1 cellular context compared by ENCODE assay signal in genomic region chr3:124200336-124200901, GRCh38.
TF ChIP-seq lines count a peak whose summit lies in the region.

No MANE protein-coding gene starts in this region.

TF ChIP-seq in GM23338, 12 proteins besides CTCF, POLR2A, EP300 and RAD21:
- no peak for TF ChIP-seq REST (IDR thresholded peaks at IDR 0.05; ENCODE audit: unreplicated experiment)
- TF ChIP-seq CREB1 (CRISPR knock-in tag; IDR thresholded peaks at IDR 0.05; ENCODE audit: low read depth), result no peak
- TF ChIP-seq EZH2phosphoT487 (IDR thresholded peaks at IDR 0.05; ENCODE audit: unreplicated experiment), result no peak
- TF ChIP-seq, protein P1, sequence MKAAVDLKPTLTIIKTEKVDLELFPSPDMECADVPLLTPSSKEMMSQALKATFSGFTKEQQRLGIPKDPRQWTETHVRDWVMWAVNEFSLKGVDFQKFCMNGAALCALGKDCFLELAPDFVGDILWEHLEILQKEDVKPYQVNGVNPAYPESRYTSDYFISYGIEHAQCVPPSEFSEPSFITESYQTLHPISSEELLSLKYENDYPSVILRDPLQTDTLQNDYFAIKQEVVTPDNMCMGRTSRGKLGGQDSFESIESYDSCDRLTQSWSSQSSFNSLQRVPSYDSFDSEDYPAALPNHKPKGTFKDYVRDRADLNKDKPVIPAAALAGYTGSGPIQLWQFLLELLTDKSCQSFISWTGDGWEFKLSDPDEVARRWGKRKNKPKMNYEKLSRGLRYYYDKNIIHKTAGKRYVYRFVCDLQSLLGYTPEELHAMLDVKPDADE (IDR thresholded peaks at IDR 0.05), result no peak
- TF ChIP-seq NANOG (IDR thresholded peaks at IDR 0.05; ENCODE audit: borderline replicate concordance), result no peak
- no peak for TF ChIP-seq ZNF114 (CRISPR knock-in tag; IDR thresholded peaks at IDR 0.05)
- no peak for TF ChIP-seq POLR2AphosphoS5 (IDR thresholded peaks at IDR 0.05; ENCODE audit: low read depth)
- TF ChIP-seq ZNF462 (CRISPR knock-in tag; IDR thresholded peaks at IDR 0.05), result no peak
- TF ChIP-seq STAT1 (IDR thresholded peaks at IDR 0.05; ENCODE audit: unreplicated experiment), result no peak
- TF ChIP-seq ZNF331 (CRISPR knock-in tag; IDR thresholded peaks at IDR 0.05; ENCODE audit: low read depth), result no peak
- no peak for TF ChIP-seq EZH2 (IDR thresholded peaks at IDR 0.05; ENCODE audit: low read depth, unreplicated experiment)
- no peak for TF ChIP-seq JUNB (IDR thresholded peaks at IDR 0.05; ENCODE audit: unreplicated experiment)
